Comparison of ENCODE assay signal across 7 cellular contexts in genomic region chr11:11841121-11841604, GRCh38. TPM values are rescaled to one million over a fixed set of nuclear protein-coding genes. Genes with fewer than 3 reads are reported as not detected.
DNase-seq lines count a peak whose midpoint lies in the region; ATAC-seq and TF ChIP-seq lines count a peak whose summit lies in the region.

No MANE protein-coding gene starts in this region.

- intact Hi-C loops in left ventricle myocardium superior (cut with micrococcal nuclease) = no loop called here

- TF ChIP-seq CTCF in retinal pigment epithelial cell (conservative IDR thresholded peaks at IDR 0.05; ENCODE audit: low read depth, low read length) = no peak

- peak; percentile 45 for DNase-seq in EL
- peak; percentile 36 for DNase-seq in MG63
- DNase-seq in activated gamma-delta T cell treated with anti-CD3 and anti-CD28 coated beads, Interleukin-2, amount 50 U/mL, for 16 hours (ENCODE audit: low read depth) = peak; percentile 13
- no peak for DNase-seq in left ventricle myocardium superior
- no peak for DNase-seq in retinal pigment epithelial cell (ENCODE audit: low read depth)
- no peak for DNase-seq in NK-92 treated with Interleukin-12 subunit alpha and Interleukin-12 subunit beta, amount 100 ng/mL, for 24 hours (lab: John Stamatoyannopoulos, UW)

- H3K36me3 ChIP-seq in MG63 = no peaks in the 10 kb centered on the region; the same call in 1 of the 2 replicates

- ATAC-seq in GM21576 (IDR thresholded peaks at IDR 0.05; ENCODE audit: unreplicated experiment) = peak; percentile 5
- peak; percentile 59 for ATAC-seq in left ventricle myocardium superior

- H3K4me3 ChIP-seq in MG63 (peak overlapping the region; percentile 87), retinal pigment epithelial cell (ENCODE audit: low read length) (peak overlapping the region; percentile 84)

- H3K9me3 ChIP-seq in MG63 = no peaks in the 10 kb centered on the region

- H3K27me3 ChIP-seq in MG63 = no peaks in the 10 kb centered on the region

RNA-seq across cellular contexts. Expression of gene USP47, which starts 0.6 kb away (rescaled TPM):
- 9.9 and 13.3 TPM in 2 replicates for total RNA-seq in MG63 (2014; rRNA removed; shearing (Covaris generic); ENCODE audit: low replicate concordance)
- total RNA-seq in left ventricle myocardium superior = 51.5 TPM

Comparison
In these comparisons a context has a peak if more than half of its experiments do, and no peak if none do; other contexts are left out.
1. DNase-seq: peak in EL (single experiment), MG63 (single experiment) and activated gamma-delta T cell treated with anti-CD3 and anti-CD28 coated beads, Interleukin-2, amount 50 U/mL, for 16 hours (single experiment); none in left ventricle myocardium superior (single experiment), retinal pigment epithelial cell (single experiment) and NK-92 treated with Interleukin-12 subunit alpha and Interleukin-12 subunit beta, amount 100 ng/mL, for 24 hours (single experiment).